In genomic region chrY:13751289-13752071, GRCh38 we compare ENCODE assay signal across 1 cellular context.
TF ChIP-seq lines count a peak whose summit lies in the region.

No MANE protein-coding gene starts in this region.

TF ChIP-seq in WTC11, 78 proteins besides CTCF, POLR2A, EP300 and RAD21 (continued from another document):
- TF ChIP-seq ZNF425 (CRISPR knock-in tag; conservative IDR thresholded peaks at IDR 0.05): no peak
- no peak for TF ChIP-seq MLX (CRISPR knock-in tag; IDR thresholded peaks at IDR 0.05)
- no peak for TF ChIP-seq PRDM15 (CRISPR knock-in tag; IDR thresholded peaks at IDR 0.05)
- no peak for TF ChIP-seq ZNF671 (CRISPR knock-in tag; IDR thresholded peaks at IDR 0.05)
- no peak for TF ChIP-seq ZNF512 (CRISPR knock-in tag; IDR thresholded peaks at IDR 0.05; ENCODE audit: borderline replicate concordance)
- TF ChIP-seq ELF4 (CRISPR knock-in tag; IDR thresholded peaks at IDR 0.05; ENCODE audit: low read depth): no peak
